Comparison of ENCODE assay signal across 5 cellular contexts in the genomic region with DNA sequence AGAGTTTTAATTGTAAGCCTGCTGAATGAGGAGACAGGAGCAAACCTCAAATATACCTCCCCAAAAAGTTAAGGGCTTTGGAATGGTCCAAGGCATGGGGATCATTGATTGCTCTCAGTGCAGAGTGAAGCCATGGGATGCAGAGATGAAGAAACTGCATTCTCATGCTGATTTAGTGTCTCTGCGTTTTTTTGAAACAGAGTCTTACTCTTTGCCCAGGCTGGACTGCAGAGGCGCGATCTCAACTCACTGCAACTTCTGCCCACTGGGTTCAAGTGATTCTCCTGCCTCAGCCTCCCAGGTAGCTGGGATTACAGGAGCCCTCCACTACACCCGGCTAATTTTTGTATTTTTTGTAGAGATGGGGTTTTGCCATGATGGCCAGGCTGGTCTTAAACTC.
"Had no signal": no experiment of that assay in that cellular context is flagged by ENCODE, and none has a peak within 500 bp of the region (broad histone marks: within the 10 kb centered on the region; RNA-seq: fewer than 3 reads in every experiment).

No MANE protein-coding gene starts in this region.

- DNase-seq: GM23248, H9, HCEC 1CT, IMR-90, KBM-7 had no signal

- H3K4me3 ChIP-seq: GM23248 had no signal

- H3K4me3 Mint-ChIP-seq: H9 had no signal

- H3K27ac ChIP-seq: GM23248 had no signal

- H2AFZ ChIP-seq: GM23248 had no signal

- H3K27ac Mint-ChIP-seq: H9 had no signal

- H3K9ac ChIP-seq: GM23248 had no signal
